Comparison of ENCODE assay signal across 15 cellular contexts in the genomic region with DNA sequence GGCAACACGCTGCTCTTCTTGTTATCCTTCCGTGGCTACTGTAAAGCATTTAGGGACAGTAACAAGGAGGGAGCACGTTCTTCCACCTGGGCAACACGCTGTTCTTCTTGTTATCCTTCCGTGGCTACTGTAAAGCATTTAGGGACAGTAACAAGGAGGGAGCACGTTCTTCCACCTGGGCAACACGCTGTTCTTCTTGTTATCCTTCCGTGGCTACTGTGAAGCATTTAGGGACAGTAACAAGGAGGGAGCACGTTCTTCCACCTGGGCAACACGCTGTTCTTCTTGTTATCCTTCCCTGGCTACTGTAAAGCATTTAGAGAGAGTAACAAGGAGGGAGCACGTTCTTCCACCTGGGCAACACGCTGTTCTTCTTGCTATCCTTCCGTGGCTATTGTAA. TPM values are rescaled to one million over a fixed set of nuclear protein-coding genes. Genes with fewer than 3 reads are reported as not detected.
"Had no signal": no experiment of that assay in that cellular context is flagged by ENCODE, and none has a peak within 500 bp of the region (broad histone marks: within the 10 kb centered on the region; RNA-seq: fewer than 3 reads in every experiment).

No MANE protein-coding gene starts in this region.

RNA-seq across cellular contexts. Expression of gene OR2V1, which starts 17.4 kb away (rescaled TPM):
- total RNA-seq: stomach, subcutaneous adipose tissue, suprapubic skin, temporal lobe, testis, thoracic aorta, thyroid gland, tibial nerve, transverse colon, upper lobe of left lung, upper lobe of right lung, ureter, urinary bladder, uterus, vagina had no signal
- polyA plus RNA-seq: stomach, urinary bladder had no signal

RNA-seq across cellular contexts. Expression of gene OR2V2, which starts 33.8 kb away (rescaled TPM):
- total RNA-seq: stomach, subcutaneous adipose tissue, suprapubic skin, temporal lobe, testis, thoracic aorta, thyroid gland, tibial nerve, transverse colon, upper lobe of right lung, ureter, urinary bladder, uterus, vagina had no signal
- polyA plus RNA-seq: stomach, urinary bladder had no signal
